ENCODE assay signal across 14 cellular contexts in genomic region chr17:82889496-82890338, GRCh38. TPM values are rescaled to one million over a fixed set of nuclear protein-coding genes. Genes with fewer than 3 reads are reported as not detected.
DNase-seq lines count a peak whose midpoint lies in the region; ATAC-seq, FAIRE-seq and TF ChIP-seq lines count a peak whose summit lies in the region.
"Had no signal": no experiment of that assay in that cellular context is flagged by ENCODE, and none has a peak within 500 bp of the region (broad histone marks: within the 10 kb centered on the region; RNA-seq: fewer than 3 reads in every experiment).

No MANE protein-coding gene starts in this region.

- H3K36me3 ChIP-seq in GM12878 (ENCODE audit: control insufficient read depth in 2 of 2, insufficient read depth in 2 of 2, low read length in 1 of 2), result peaks cover 8 to 30% of the 10 kb centered on the region in 2 experiments; a peak in 3 of 4 replicates

- no peaks in the 10 kb centered on the region for H4K20me1 ChIP-seq in GM12878 (ENCODE audit: control insufficient read depth, insufficient read depth)

- TF ChIP-seq POLR2A in GM12878 (IDR thresholded peaks at IDR 0.05; ENCODE audit: low read depth, low read length), result no peak

- ATAC-seq in GM12878 (no peak), left lobe of liver (peak; percentile 74), HG03280 (IDR thresholded peaks at IDR 0.05; ENCODE audit: unreplicated experiment) (no peak)
- ATAC-seq in stimulated activated effector memory CD8-positive, alpha-beta T cell treated with anti-CD3 and anti-CD28 coated beads, Interleukin-12 subunit alpha, Interleukin-12 subunit beta, amount 100 ng/mL, for 72 hours, result no peak
- no peak for ATAC-seq in activated CD4-positive, CD25-positive, alpha-beta regulatory T cell treated with anti-CD3 and anti-CD28 coated beads, Interleukin-2, amount 50 U/mL, for 24 hours

- H3K4me2 ChIP-seq in GM12878 (ENCODE audit: control insufficient read depth, insufficient read depth), result no peak overlapping the region

- H3K4me3 ChIP-seq in GM12878, result no peak overlapping the region

- no peak overlapping the region for H2AFZ ChIP-seq in GM12878 (ENCODE audit: control insufficient read depth, low read depth, low read length)

- CTCF ChIA-PET in GM12878 (lab: Yijun Ruan, JAX), result interaction anchor here (0.9 kb wide), 1 partner anchor 108 kb away, joined by 3 read pairs; no protein-coding TSS in a partner anchor

- TF ChIP-seq EP300 in GM12878 (IDR thresholded peaks at IDR 0.05; ENCODE audit: borderline replicate concordance in 1 of 2, control insufficient read depth in 1 of 2, low read depth in 2 of 2, low read length in 2 of 2), result no peak

- no peak overlapping the region for H3K27ac ChIP-seq in GM12878 (ENCODE audit: control insufficient read depth, insufficient read depth)

- SMC1A ChIA-PET in GM12878 (lab: Charles Lee; ENCODE audit: uncharacterized antibody, unreplicated experiment), result no interaction called here

- H3K79me2 ChIP-seq in GM12878 (ENCODE audit: control insufficient read depth, insufficient read depth, low read length), result no peaks in the 10 kb centered on the region

- no peak overlapping the region for H3K9ac ChIP-seq in GM12878 (ENCODE audit: control insufficient read depth, insufficient read depth, low read length)

- peak overlapping the region; percentile 60 for H3K27ac Mint-ChIP-seq in stimulated activated effector memory CD8-positive, alpha-beta T cell treated with anti-CD3 and anti-CD28 coated beads, Interleukin-12 subunit alpha, Interleukin-12 subunit beta, amount 100 ng/mL, for 72 hours
- H3K27ac Mint-ChIP-seq: memory B cell had no signal

- no peak for TF ChIP-seq CTCF in GM12878 (IDR thresholded peaks at IDR 0.05 in 2 of 3, conservative IDR thresholded peaks at IDR 0.05 in 1 of 3; ENCODE audit: control insufficient read depth in 2 of 3, extremely low read depth in 1 of 3, insufficient read depth in 1 of 3, low read depth in 3 of 3, low read length in 3 of 3)

- H3K4me1 Mint-ChIP-seq in stimulated activated effector memory CD8-positive, alpha-beta T cell treated with anti-CD3 and anti-CD28 coated beads, Interleukin-12 subunit alpha, Interleukin-12 subunit beta, amount 100 ng/mL, for 72 hours, result peaks cover 60% of the 10 kb centered on the region

- peak; percentile 68 for DNase-seq in DMS53 (lab: John Stamatoyannopoulos, UW)
- DNase-seq in DMS53 treated with DMSO at 0.1 percent for 48 hours (lab: John Stamatoyannopoulos, UW; ENCODE audit: unreplicated experiment), result no peak
- DNase-seq in GM12878 (ENCODE audit: low read depth, low spot score), result no peak
- DNase-seq in left lobe of liver (ENCODE audit: low spot score), result peak; percentile 77
- DNase-seq in stimulated activated effector memory CD8-positive, alpha-beta T cell treated with anti-CD3 and anti-CD28 coated beads, Interleukin-12 subunit alpha, Interleukin-12 subunit beta, amount 100 ng/mL, for 72 hours (ENCODE audit: low spot score in 2 of 2), result no peak
- no peak for DNase-seq in activated CD4-positive, alpha-beta T cell treated with anti-CD3 and anti-CD28 coated beads, Interleukin-2, amount 50 U/mL, for 1 hour
- DNase-seq: 8988T, GDM1 had no signal

- no peak overlapping the region for H3K4me3 Mint-ChIP-seq in stimulated activated effector memory CD8-positive, alpha-beta T cell treated with anti-CD3 and anti-CD28 coated beads, Interleukin-12 subunit alpha, Interleukin-12 subunit beta, amount 100 ng/mL, for 72 hours
- H3K4me3 Mint-ChIP-seq: memory B cell had no signal

- FAIRE-seq in GM12878 (lab: Jason Lieb, UNC), result no peak
- FAIRE-seq: endothelial cell of umbilical vein had no signal

- POLR2A ChIA-PET in GM12878 (lab: Charles Lee), result no interaction called here

- H3K4me1 ChIP-seq in GM12878 (ENCODE audit: control insufficient read depth, insufficient read depth, low read length), result peaks cover 7% of the 10 kb centered on the region

- RAD21 ChIA-PET in GM12878 (lab: Charles Lee; ENCODE audit: unreplicated experiment), result no interaction called here

- WGBS in GM12878 (ENCODE audit: insufficient coverage, insufficient replicate concordance, low lambda C conversion rate, missing lambda C conversion rate), result 93% methylated on average over 27 of the region's 28 CpGs

- peaks cover 53% of the 10 kb centered on the region for H3K36me3 Mint-ChIP-seq in stimulated activated effector memory CD8-positive, alpha-beta T cell treated with anti-CD3 and anti-CD28 coated beads, Interleukin-12 subunit alpha, Interleukin-12 subunit beta, amount 100 ng/mL, for 72 hours

- intact Hi-C loops in GM12878 (cut with micrococcal nuclease; ENCODE audit: unreplicated experiment), result no loop called here

- in situ Hi-C loops in GM12878 (cut with MboI), result no loop called here

- no peaks in the 10 kb centered on the region for H3K9me3 ChIP-seq in GM12878 (replicated peaks; ENCODE audit: control insufficient read depth, insufficient read depth, low read length)

- TF ChIP-seq RAD21 in GM12878 (IDR thresholded peaks at IDR 0.05; ENCODE audit: insufficient read depth, low read depth, low read length), result no peak

- BruUV-seq in GM12878 (replicated peaks; lab: Mats Ljungman, UMichigan), result no TSS peak

- H3K27me3 ChIP-seq in GM12878 (replicated peaks in 1 of 2; ENCODE audit: control insufficient read depth in 2 of 2, insufficient read depth in 2 of 2, low read length in 1 of 2), result no peaks in the 10 kb centered on the region

- H3K9me3 Mint-ChIP-seq in stimulated activated effector memory CD8-positive, alpha-beta T cell treated with anti-CD3 and anti-CD28 coated beads, Interleukin-12 subunit alpha, Interleukin-12 subunit beta, amount 100 ng/mL, for 72 hours, result no peaks in the 10 kb centered on the region
- H3K9me3 Mint-ChIP-seq: memory B cell had no signal

TF ChIP-seq in GM12878, 131 proteins besides CTCF, POLR2A, EP300 and RAD21:
- TF ChIP-seq, protein P1, sequence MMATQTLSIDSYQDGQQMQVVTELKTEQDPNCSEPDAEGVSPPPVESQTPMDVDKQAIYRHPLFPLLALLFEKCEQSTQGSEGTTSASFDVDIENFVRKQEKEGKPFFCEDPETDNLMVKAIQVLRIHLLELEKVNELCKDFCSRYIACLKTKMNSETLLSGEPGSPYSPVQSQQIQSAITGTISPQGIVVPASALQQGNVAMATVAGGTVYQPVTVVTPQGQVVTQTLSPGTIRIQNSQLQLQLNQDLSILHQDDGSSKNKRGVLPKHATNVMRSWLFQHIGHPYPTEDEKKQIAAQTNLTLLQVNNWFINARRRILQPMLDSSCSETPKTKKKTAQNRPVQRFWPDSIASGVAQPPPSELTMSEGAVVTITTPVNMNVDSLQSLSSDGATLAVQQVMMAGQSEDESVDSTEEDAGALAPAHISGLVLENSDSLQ (IDR thresholded peaks at IDR 0.05), result no peak
- TF ChIP-seq BCL3 (IDR thresholded peaks at IDR 0.05; ENCODE audit: borderline replicate concordance, insufficient read depth, low read depth, low read length, poor library complexity, severe bottlenecking), result peak; percentile 57
TF ChIP-seq in GM12878: peak in this region for 1.

RNA-seq across cellular contexts. Expression of gene ZNF750, which starts 49.9 kb away (rescaled TPM):
- not detected in 2 replicates for total RNA-seq in GM12878 (2013; cell fraction: nucleolus; rRNA removed)
- total RNA-seq in GM12878 (2014; rRNA removed) (not detected in 2 replicates), GM12878 (2014; rRNA removed; fragmentation: Illumina TruSeq; extraction: Trizol) (not detected in 2 replicates), GM12878 (2021) (not detected in 2 replicates), left lobe of liver (0.08 TPM)
- 0.08 TPM for polyA plus RNA-seq in GM12878 (2011; ENCODE audit: low read depth)
- polyA plus RNA-seq in GM12878 (2011; rRNA removed) (not detected in 2 replicates), GM12878 (2014; fragmentation: Illumina TruSeq; extraction: Trizol) (not detected in 2 replicates), GM12878 (2014; fragmentation: Nextera tagmentation; extraction: Ambion mirVana) (not detected), GM12878 (2014; rRNA removed) (not detected in 2 replicates), GM12878 (2016; fragmentation: Nextera tagmentation; extraction: Ambion mirVana) (under 1 TPM in 1 of 2 experiments, not detected in 1; 0.06 TPM)
- not detected in 2 replicates for polyA plus RNA-seq in GM12878 (2011; cell fraction: cytosol; rRNA removed)
- not detected in 2 replicates for polyA plus RNA-seq in GM12878 (2011; cell fraction: nucleus; rRNA removed)
- 0.03 and 0.11 TPM in 2 replicates for polyA plus RNA-seq in GM12878 (2012)
- not detected in 2 replicates for polyA minus RNA-seq in GM12878 (2011; rRNA and poly(A)+ RNA removed)
- not detected in 2 replicates for polyA minus RNA-seq in GM12878 (2011; cell fraction: cytosol; rRNA and poly(A)+ RNA removed)
- not detected in 2 replicates for polyA minus RNA-seq in GM12878 (2011; cell fraction: nucleus; rRNA and poly(A)+ RNA removed)
- total RNA-seq: activated CD8-positive, alpha-beta memory T cell treated with anti-CD3 and anti-CD28 coated beads for 36 hours; temporal lobe had no signal

Comparison
In these comparisons a context has a peak if more than half of its experiments do, and no peak if none do; other contexts are left out.
1. DNase-seq: peak in DMS53 (single experiment) and left lobe of liver (single experiment); none in DMS53 treated with DMSO at 0.1 percent for 48 hours (single experiment), GM12878 (single experiment), stimulated activated effector memory CD8-positive, alpha-beta T cell treated with anti-CD3 and anti-CD28 coated beads, Interleukin-12 subunit alpha, Interleukin-12 subunit beta, amount 100 ng/mL, for 72 hours (0 of 2) and activated CD4-positive, alpha-beta T cell treated with anti-CD3 and anti-CD28 coated beads, Interleukin-2, amount 50 U/mL, for 1 hour (single experiment).